In the genomic region with DNA sequence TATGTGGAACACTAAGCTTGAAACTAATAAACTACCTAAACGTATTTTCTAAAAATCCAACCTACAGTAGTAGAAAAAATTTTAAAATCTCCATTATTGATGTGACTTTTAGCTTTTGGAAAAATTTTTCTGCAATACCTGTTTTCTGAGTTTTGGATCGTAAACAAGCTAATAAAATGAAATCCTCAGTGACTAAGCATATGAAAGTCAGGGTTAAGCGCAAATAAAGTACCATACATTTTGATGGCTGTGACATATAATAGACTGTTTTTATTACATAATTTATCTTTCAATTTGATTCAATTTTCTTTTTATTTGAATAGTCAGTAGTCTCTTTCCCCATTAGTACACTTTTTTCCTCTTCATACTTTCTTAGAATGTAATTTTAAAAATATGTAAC, we compare ENCODE assay signal across 3 cellular contexts.
"Had no signal": no experiment of that assay in that cellular context is flagged by ENCODE, and none has a peak within 500 bp of the region (broad histone marks: within the 10 kb centered on the region; RNA-seq: fewer than 3 reads in every experiment).

No MANE protein-coding gene starts in this region.

- H3K4me3 ChIP-seq: GM12878 had no signal

- ATAC-seq: GM12878 had no signal

- DNase-seq: GDM1, GF-D8 had no signal
